In genomic region chr1:82423174-82423815, GRCh38 we compare ENCODE assay signal across 27 cellular contexts.
"Had no signal": no experiment of that assay in that cellular context is flagged by ENCODE, and none has a peak within 500 bp of the region (broad histone marks: within the 10 kb centered on the region; RNA-seq: fewer than 3 reads in every experiment).

No MANE protein-coding gene starts in this region.

- H3K36me3 ChIP-seq: colonic mucosa, esophagus muscularis mucosa, neural progenitor cell, prostate gland, right atrium auricular region, stomach, thyroid gland had no signal

- H3K36me3 Mint-ChIP-seq: mesothelial cell of epicardium; naive B cell; natural killer cell treated with Interleukin-12 subunit alpha and Interleukin-12 subunit beta and Interleukin-15 and Interleukin-18, amount 100 ng/mL, for 72 hours; neural progenitor cell; stimulated activated effector memory CD8-positive, alpha-beta T cell treated with anti-CD3 and anti-CD28 coated beads, Interleukin-12 subunit alpha, Interleukin-12 subunit beta, amount 100 ng/mL, for 72 hours; type B pancreatic cell had no signal

- H3K27ac ChIP-seq: colonic mucosa, esophagus muscularis mucosa, neural progenitor cell, prostate gland, right atrium auricular region, stomach, thyroid gland had no signal

- H3K9me3 Mint-ChIP-seq: neural progenitor cell, type B pancreatic cell had no signal

- H3K9ac ChIP-seq: neural progenitor cell had no signal

- H3K4me1 ChIP-seq: colonic mucosa, esophagus muscularis mucosa, neural progenitor cell, prostate gland, right atrium auricular region, stomach, thyroid gland had no signal

- H3K27me3 ChIP-seq: colonic mucosa, esophagus muscularis mucosa, neural progenitor cell, right atrium auricular region, stomach, thyroid gland had no signal

- H3K4me1 Mint-ChIP-seq: naive B cell; neural progenitor cell; stimulated activated effector memory CD8-positive, alpha-beta T cell treated with anti-CD3 and anti-CD28 coated beads, Interleukin-12 subunit alpha, Interleukin-12 subunit beta, amount 100 ng/mL, for 72 hours had no signal

- DNase-seq: colonic mucosa; effector CD8-positive, alpha-beta T cell; mesenchymal stem cell; mucosa of descending colon; naive B cell; stimulated activated CD4-positive, alpha-beta T cell treated with anti-CD3 and anti-CD28 coated beads, Interleukin-12 subunit alpha, Interleukin-12 subunit beta, amount 100 ng/mL, for 4 hours; stimulated activated CD4-positive, alpha-beta T cell treated with anti-CD3 and anti-CD28 coated beads, Interleukin-1b, Interleukin-23, amount 100 ng/mL, for 48 hours; stimulated activated CD4-positive, alpha-beta T cell treated with anti-CD3 and anti-CD28 coated beads, Interleukin-4, amount 100 ng/mL, for 1 hour; stimulated activated naive CD4-positive, alpha-beta T cell treated with Interleukin-2 at 50 U/mL for 16 hours; stomach; thyroid gland had no signal

- H3K4me3 Mint-ChIP-seq: dendritic cell treated with granulocyte-macrophage colony-stimulating factor and Interleukin-4, amounts not matched to agents 40 ng/mL and 50 ng/mL, for 4 days; mesothelial cell of epicardium; naive B cell; natural killer cell treated with Interleukin-12 subunit alpha and Interleukin-12 subunit beta and Interleukin-15 and Interleukin-18, amount 100 ng/mL, for 72 hours; neural progenitor cell; stimulated activated effector memory CD8-positive, alpha-beta T cell treated with anti-CD3 and anti-CD28 coated beads, Interleukin-12 subunit alpha, Interleukin-12 subunit beta, amount 100 ng/mL, for 72 hours; type B pancreatic cell had no signal

- H3K9me3 ChIP-seq: colonic mucosa, esophagus muscularis mucosa, mucosa of descending colon, prostate gland, right atrium auricular region, stomach, thyroid gland had no signal

- H3K27ac Mint-ChIP-seq: dendritic cell treated with granulocyte-macrophage colony-stimulating factor and Interleukin-4, amounts not matched to agents 40 ng/mL and 50 ng/mL, for 4 days; mesothelial cell of epicardium; naive B cell; natural killer cell treated with Interleukin-12 subunit alpha and Interleukin-12 subunit beta and Interleukin-15 and Interleukin-18, amount 100 ng/mL, for 72 hours; neural progenitor cell; stimulated activated effector memory CD8-positive, alpha-beta T cell treated with anti-CD3 and anti-CD28 coated beads, Interleukin-12 subunit alpha, Interleukin-12 subunit beta, amount 100 ng/mL, for 72 hours; type B pancreatic cell had no signal

- FAIRE-seq: endothelial cell of umbilical vein, frontal cortex, keratinocyte had no signal

- H3K4me2 ChIP-seq: neural progenitor cell, smooth muscle cell had no signal

- ATAC-seq: left lobe of liver; mucosa of descending colon; natural killer cell treated with Interleukin-12 subunit alpha and Interleukin-12 subunit beta and Interleukin-15 and Interleukin-18, amount 100 ng/mL, for 72 hours; sciatic nerve; stimulated activated effector memory CD8-positive, alpha-beta T cell treated with anti-CD3 and anti-CD28 coated beads, Interleukin-12 subunit alpha, Interleukin-12 subunit beta, amount 100 ng/mL, for 72 hours had no signal

- H2AFZ ChIP-seq: neural progenitor cell had no signal

- H3K4me3 ChIP-seq: colonic mucosa, esophagus muscularis mucosa, lung, mucosa of descending colon, neural progenitor cell, prostate gland, right atrium auricular region, smooth muscle cell, stomach, thyroid gland had no signal

- H3K27me3 Mint-ChIP-seq: dendritic cell treated with granulocyte-macrophage colony-stimulating factor and Interleukin-4, amounts not matched to agents 40 ng/mL and 50 ng/mL, for 4 days; naive B cell; natural killer cell treated with Interleukin-12 subunit alpha and Interleukin-12 subunit beta and Interleukin-15 and Interleukin-18, amount 100 ng/mL, for 72 hours; type B pancreatic cell had no signal
